In genomic region chr2:65450395-65450794, GRCh38 we compare ENCODE assay signal across 14 cellular contexts.
"Had no signal": no experiment of that assay in that cellular context is flagged by ENCODE, and none has a peak within 500 bp of the region (broad histone marks: within the 10 kb centered on the region; RNA-seq: fewer than 3 reads in every experiment).

No MANE protein-coding gene starts in this region.

- ATAC-seq: gastrocnemius medialis; heart left ventricle; stimulated activated memory B cell treated with anti-CD40 and anti-IgM and Interleukin-4, amounts not matched to agents 10 μg/mL and 1 μg/mL and 100 μg/mL, for 72 hours had no signal

- H3K4me1 ChIP-seq: ascending aorta, colonic mucosa, gastrocnemius medialis, heart left ventricle, parathyroid adenoma, sigmoid colon, spleen, testis had no signal

- H3K4me3 ChIP-seq: ascending aorta, colonic mucosa, gastrocnemius medialis, heart left ventricle, sigmoid colon, spleen, testis had no signal

- DNase-seq: activated CD4-positive, alpha-beta T cell treated with anti-CD3 and anti-CD28 coated beads, Interleukin-2, amount 50 U/mL, for 48 hours; activated gamma-delta T cell; gastrocnemius medialis; heart left ventricle; mesenchymal stem cell; natural killer cell; sigmoid colon; spleen; stimulated activated CD4-positive, alpha-beta T cell treated with anti-CD3 and anti-CD28 coated beads, Interleukin-4, amount 100 ng/mL, for 4 hours; testis had no signal

- H3K9me3 ChIP-seq: ascending aorta, colonic mucosa, gastrocnemius medialis, sigmoid colon, testis had no signal

- H3K36me3 ChIP-seq: ascending aorta, colonic mucosa, gastrocnemius medialis, heart left ventricle, sigmoid colon, spleen had no signal
